Comparison of ENCODE assay signal across 23 cellular contexts in the genomic region with DNA sequence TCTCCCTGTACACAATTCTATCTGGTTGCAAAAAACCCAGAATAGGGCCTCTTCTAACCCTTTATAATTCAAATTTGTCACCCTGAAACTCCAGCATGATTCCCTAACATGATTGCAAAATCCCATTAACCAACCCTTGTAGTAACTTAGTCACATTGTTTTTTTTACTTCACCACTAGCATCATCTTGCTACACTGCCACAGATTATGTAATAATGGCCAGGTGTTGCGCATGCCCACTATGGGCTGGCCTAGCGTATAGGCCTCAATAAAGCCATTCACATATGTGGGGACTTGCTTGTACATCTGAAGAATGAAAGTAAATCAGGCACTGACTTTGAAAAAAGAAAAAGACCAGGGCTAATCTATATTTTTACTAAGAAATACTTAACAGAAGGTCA. TPM values are rescaled to one million over a fixed set of nuclear protein-coding genes. Genes with fewer than 3 reads are reported as not detected.
A peak's percentile ranks its signal among the peaks of the same experiment; 100 is the strongest.
DNase-seq lines count a peak whose midpoint lies in the region; ATAC-seq and TF ChIP-seq lines count a peak whose summit lies in the region.
"Had no signal": no experiment of that assay in that cellular context is flagged by ENCODE, and none has a peak within 500 bp of the region (broad histone marks: within the 10 kb centered on the region; RNA-seq: fewer than 3 reads in every experiment).

No MANE protein-coding gene starts in this region.

- intact Hi-C loops in PC-3 (cut with micrococcal nuclease) = no loop called here

- H3F3A ChIP-seq in PC-3 (ENCODE audit: low read length, unreplicated experiment) = no peaks in the 10 kb centered on the region

- H3K9me3 ChIP-seq in PC-3 (ENCODE audit: low read length) = no peaks in the 10 kb centered on the region
- H3K9me3 ChIP-seq in HAP-1 = no peaks in the 10 kb centered on the region
- H3K9me3 ChIP-seq: psoas muscle, upper lobe of left lung had no signal

- no peaks in the 10 kb centered on the region for H3K27me3 ChIP-seq in PC-3 (ENCODE audit: low read length)
- no peaks in the 10 kb centered on the region; the same call in 1 of the 2 replicates for H3K27me3 ChIP-seq in HAP-1 (ENCODE audit: low read depth)
- H3K27me3 ChIP-seq: upper lobe of left lung had no signal

- no peaks in the 10 kb centered on the region for H3K36me3 ChIP-seq in PC-3 (ENCODE audit: low read depth, low read length)
- no peaks in the 10 kb centered on the region for H3K36me3 ChIP-seq in HAP-1 (replicated peaks)
- H3K36me3 ChIP-seq: upper lobe of left lung had no signal

- in situ Hi-C loops in HAP-1 (cut with MboI; ENCODE audit: low sequenced_read_pairs) = no loop called here

- no peak for ATAC-seq in PC-3
- ATAC-seq: Panc1; psoas muscle; stimulated activated memory B cell treated with anti-CD40 and anti-IgM and Interleukin-4, amounts not matched to agents 10 μg/mL and 1 μg/mL and 100 μg/mL, for 72 hours; T-cell; WTC11 had no signal

- no peak overlapping the region for H3K4me2 ChIP-seq in PC-3 (ENCODE audit: low read length)

- peak; percentile 36 for DNase-seq in HS-5 (ENCODE audit: low read depth)
- DNase-seq in PC-3 = peak; percentile 7
- DNase-seq in choroid plexus epithelial cell (ENCODE audit: low read depth) = peak; percentile 25
- DNase-seq in skeletal muscle cell (ENCODE audit: low read depth) = peak; percentile 27
- no peak for DNase-seq in DMS79 (lab: John Stamatoyannopoulos, UW)
- DNase-seq in HAP-1 (ENCODE audit: low spot score in 2 of 2) = no peak
- DNase-seq in globus pallidus (ENCODE audit: low spot score) = no peak
- DNase-seq in NCI-H1930 (lab: John Stamatoyannopoulos, UW) = no peak
- DNase-seq: activated CD8-positive, alpha-beta memory T cell treated with anti-CD3 and anti-CD28 coated beads for 24 hours; DMS53; naive B cell; NCI-H187; NCI-H524 treated with DMSO at 0.1 percent for 48 hours; psoas muscle; stimulated activated CD4-positive, alpha-beta T cell treated with anti-CD3 and anti-CD28 coated beads, Interleukin-12 subunit alpha, Interleukin-12 subunit beta, amount 100 ng/mL, for 4 hours; T-cell had no signal

- TF ChIP-seq CTCF in PC-3 (conservative IDR thresholded peaks at IDR 0.05; ENCODE audit: low read depth, low read length) (no peak), choroid plexus epithelial cell (conservative IDR thresholded peaks at IDR 0.05; ENCODE audit: low read depth, low read length) (no peak)

- no peak overlapping the region for H2AFZ ChIP-seq in PC-3 (ENCODE audit: low read length)

- H3K27ac ChIP-seq in PC-3 (ENCODE audit: low read length) = no peak overlapping the region
- H3K27ac ChIP-seq: C4-2B, psoas muscle, upper lobe of left lung had no signal

- no peak overlapping the region for H3K9ac ChIP-seq in PC-3 (ENCODE audit: low read length)

- POLR2A ChIA-PET in PC-3 (lab: Charles Lee; ENCODE audit: unreplicated experiment) = no interaction called here

- no peaks in the 10 kb centered on the region for H3K9me2 ChIP-seq in PC-3 (replicated peaks; ENCODE audit: low read length)

- H3K79me2 ChIP-seq in PC-3 (ENCODE audit: low read length) = no peaks in the 10 kb centered on the region

- H4K20me1 ChIP-seq in PC-3 (ENCODE audit: low read length) = no peaks in the 10 kb centered on the region

- no TSS peak for BruUV-seq in PC-3 (replicated peaks; lab: Mats Ljungman, UMichigan)

- H3K4me1 ChIP-seq in PC-3 (ENCODE audit: insufficient read depth, low read length) (no peaks in the 10 kb centered on the region), HAP-1 (no peaks in the 10 kb centered on the region)
- H3K4me1 ChIP-seq: psoas muscle, upper lobe of left lung had no signal

- H3K4me3 ChIP-seq in PC-3 (ENCODE audit: low read length) (no peak overlapping the region), choroid plexus epithelial cell (ENCODE audit: low read depth, low read length) (no peak overlapping the region), skeletal muscle cell (ENCODE audit: low read depth, low read length) (no peak overlapping the region), HAP-1 (no peak overlapping the region)
- H3K4me3 ChIP-seq: lung, psoas muscle, upper lobe of left lung had no signal

- CTCF ChIA-PET in PC-3 (lab: Charles Lee) = no interaction called here

RNA-seq across cellular contexts. Expression of gene FAM170A, which starts 25.7 kb away (rescaled TPM):
- not detected in 2 replicates for total RNA-seq in PC-3 (2014; rRNA removed)
- total RNA-seq: activated T-helper 1 cell treated with anti-CD3 and anti-CD28 coated beads, Interleukin-12 subunit alpha, Interleukin-12 subunit beta, Interleukin-2, Interleukin-4 antibody, amounts not matched to agents 30 ng/mL and 10 ng/mL and 1 ng/mL, durations not matched to agents 14 hours and 24 hours and 36 hours; lung; psoas muscle; WTC11 had no signal

Comparison
In these comparisons a context has a peak if more than half of its experiments do, and no peak if none do; other contexts are left out.
1. DNase-seq: peak in HS-5 (single experiment), PC-3 (single experiment), choroid plexus epithelial cell (single experiment) and skeletal muscle cell (single experiment); none in DMS79 (single experiment), HAP-1 (0 of 2), globus pallidus (single experiment) and NCI-H1930 (0 of 2).